7 cellular contexts compared by ENCODE assay signal in genomic region chr21:35138665-35139381, GRCh38.
DNase-seq lines count a peak whose midpoint lies in the region; ATAC-seq and TF ChIP-seq lines count a peak whose summit lies in the region.

No MANE protein-coding gene starts in this region.

- TF ChIP-seq CTCF in foreskin keratinocyte (conservative IDR thresholded peaks at IDR 0.05) = peak; percentile 89

- ATAC-seq in foreskin keratinocyte (peak; percentile 96), HG02678 (IDR thresholded peaks at IDR 0.05; ENCODE audit: unreplicated experiment) (no peak)

- H3K9me3 Mint-ChIP-seq in activated CD4-positive, alpha-beta memory T cell treated with anti-CD3 and anti-CD28 coated beads, Interleukin-2, amount 10 ng/mL, durations not matched to agents 7 days and 5 days = peaks cover 3% of the 10 kb centered on the region

- POLR2A ChIA-PET in activated CD4-positive, alpha-beta memory T cell treated with anti-CD3 and anti-CD28 coated beads, Interleukin-2, amount 10 ng/mL, durations not matched to agents 7 days and 5 days (lab: Charles Lee) = no interaction called here

- CTCF ChIA-PET in activated CD4-positive, alpha-beta memory T cell treated with anti-CD3 and anti-CD28 coated beads, Interleukin-2, amount 10 ng/mL, durations not matched to agents 7 days and 5 days (lab: Charles Lee) = no interaction called here

- peak; percentile 23 for DNase-seq in activated CD4-positive, alpha-beta memory T cell treated with anti-CD3 and anti-CD28 coated beads, Interleukin-2, amount 10 ng/mL, durations not matched to agents 7 days and 5 days
- DNase-seq in foreskin keratinocyte (peak; percentile 99 to 100), 8988T (no peak), dedifferentiated amniotic fluid mesenchymal stem cell (ENCODE audit: extremely low spot score) (no peak)
- DNase-seq in stimulated activated CD8-positive, alpha-beta memory T cell treated with anti-CD3 and anti-CD28 coated beads, Interleukin-7, amount 100 ng/mL, for 48 hours (ENCODE audit: extremely low read depth in 1 of 2, low read depth in 1 of 2) = peak; percentile 45 to 78

- no peaks in the 10 kb centered on the region for H3K9me3 ChIP-seq in KOPT-K1 (ENCODE audit: insufficient read depth, low read length, poor library complexity, severe bottlenecking)

- no peak overlapping the region for H3K4me3 Mint-ChIP-seq in activated CD4-positive, alpha-beta memory T cell treated with anti-CD3 and anti-CD28 coated beads, Interleukin-2, amount 10 ng/mL, durations not matched to agents 7 days and 5 days

- H3K36me3 ChIP-seq in KOPT-K1 (ENCODE audit: insufficient read depth, low read length) = no peaks in the 10 kb centered on the region

- no peak overlapping the region for H3K27ac Mint-ChIP-seq in activated CD4-positive, alpha-beta memory T cell treated with anti-CD3 and anti-CD28 coated beads, Interleukin-2, amount 10 ng/mL, durations not matched to agents 7 days and 5 days

- peaks cover 1% of the 10 kb centered on the region for H3K27me3 Mint-ChIP-seq in activated CD4-positive, alpha-beta memory T cell treated with anti-CD3 and anti-CD28 coated beads, Interleukin-2, amount 10 ng/mL, durations not matched to agents 7 days and 5 days

- H3K4me1 Mint-ChIP-seq in activated CD4-positive, alpha-beta memory T cell treated with anti-CD3 and anti-CD28 coated beads, Interleukin-2, amount 10 ng/mL, durations not matched to agents 7 days and 5 days = peaks cover 12% of the 10 kb centered on the region

- no peaks in the 10 kb centered on the region for H3K27me3 ChIP-seq in foreskin keratinocyte

- H3K4me1 ChIP-seq in foreskin keratinocyte = peaks cover 35% of the 10 kb centered on the region

- no peaks in the 10 kb centered on the region for H3K36me3 Mint-ChIP-seq in activated CD4-positive, alpha-beta memory T cell treated with anti-CD3 and anti-CD28 coated beads, Interleukin-2, amount 10 ng/mL, durations not matched to agents 7 days and 5 days (ENCODE audit: low read depth)

- peak overlapping the region; percentile 61 for H3K27ac ChIP-seq in KOPT-K1 (ENCODE audit: low read depth, low read length, poor library complexity, severe bottlenecking)
- H3K27ac ChIP-seq in foreskin keratinocyte = peak overlapping the region; percentile 87

Comparison
In these comparisons a context has a peak if more than half of its experiments do, and no peak if none do; other contexts are left out.
1. DNase-seq: peak in activated CD4-positive, alpha-beta memory T cell treated with anti-CD3 and anti-CD28 coated beads, Interleukin-2, amount 10 ng/mL, durations not matched to agents 7 days and 5 days (single experiment), foreskin keratinocyte (2 of 2) and stimulated activated CD8-positive, alpha-beta memory T cell treated with anti-CD3 and anti-CD28 coated beads, Interleukin-7, amount 100 ng/mL, for 48 hours (2 of 2); none in 8988T (single experiment) and dedifferentiated amniotic fluid mesenchymal stem cell (single experiment).